ENCODE assay signal across 1 cellular context in genomic region chr20:63653041-63653973, GRCh38.
TF ChIP-seq lines count a peak whose summit lies in the region.

TSS of gene STMN3 (minus strand) at chr20:63653424. CDS start at chr20:63653345, 79 bp downstream.

TF ChIP-seq in HepG2, 621 proteins besides CTCF, POLR2A, EP300 and RAD21 (continued from another document and continues in another):
- TF ChIP-seq YY1 (IDR thresholded peaks at IDR 0.05; ENCODE audit: insufficient read depth, insufficient replicate concordance, low read depth, low read length) (peak; percentile 72), NR1H2 (CRISPR knock-in tag; IDR thresholded peaks at IDR 0.05; ENCODE audit: borderline replicate concordance, low read depth) (peak; percentile 97), PRMT3 (CRISPR knock-in tag; IDR thresholded peaks at IDR 0.05; ENCODE audit: borderline replicate concordance, low read depth) (peak; percentile 99), SRF (IDR thresholded peaks at IDR 0.05; ENCODE audit: low read depth, low read length) (no peak), ZNF891 (CRISPR knock-in tag; IDR thresholded peaks at IDR 0.05) (peak; percentile 96; the same call in 1 of the 2 replicates), MTA3 (CRISPR knock-in tag; IDR thresholded peaks at IDR 0.05) (peak; percentile 94), ZNF691 (CRISPR knock-in tag; IDR thresholded peaks at IDR 0.05; ENCODE audit: borderline replicate concordance, low read depth) (peak; percentile 97), WIZ (CRISPR knock-in tag; IDR thresholded peaks at IDR 0.05) (peak; percentile 98), NCOA1 (CRISPR knock-in tag; IDR thresholded peaks at IDR 0.05) (peak; percentile 97; the same call in 1 of the 2 replicates), ZNF362 (CRISPR knock-in tag; IDR thresholded peaks at IDR 0.05; ENCODE audit: borderline replicate concordance) (peak; percentile 71), ZFP36 (IDR thresholded peaks at IDR 0.05; ENCODE audit: borderline replicate concordance, low read depth, low read length, partially characterized antibody) (no peak), ZFP36L1 (CRISPR knock-in tag; IDR thresholded peaks at IDR 0.05) (peak; percentile 99), ZBTB25 (CRISPR knock-in tag; IDR thresholded peaks at IDR 0.05) (peak; percentile 99), SMARCC2 (IDR thresholded peaks at IDR 0.05) (no peak), ATF7 (IDR thresholded peaks at IDR 0.05) (no peak), ATF7 (CRISPR knock-in tag; IDR thresholded peaks at IDR 0.05) (peak; percentile 83), RBM22 (optimal IDR thresholded peaks at IDR 0.05; ENCODE audit: low read length) (no peak), ZC3H13 (CRISPR knock-in tag; IDR thresholded peaks at IDR 0.05) (peak; percentile 97), ELK4 (CRISPR knock-in tag; IDR thresholded peaks at IDR 0.05; ENCODE audit: borderline replicate concordance) (peak; percentile 99; the same call in 1 of the 2 replicates), JUN (CRISPR knock-in tag; IDR thresholded peaks at IDR 0.05) (peak; percentile 90), ZNF562 (CRISPR knock-in tag; IDR thresholded peaks at IDR 0.05; ENCODE audit: borderline replicate concordance) (peak; percentile 55; the same call in 1 of the 2 replicates), ATRX (CRISPR knock-in tag; IDR thresholded peaks at IDR 0.05; ENCODE audit: borderline replicate concordance) (peak; percentile 96; the same call in 1 of the 2 replicates), ZNF496 (CRISPR knock-in tag; IDR thresholded peaks at IDR 0.05; ENCODE audit: insufficient replicate concordance) (peak; percentile 60), RERE (CRISPR knock-in tag; IDR thresholded peaks at IDR 0.05; ENCODE audit: low read depth) (peak; percentile 73; the same call in 1 of the 2 replicates), HOXA3 (CRISPR knock-in tag; IDR thresholded peaks at IDR 0.05) (peak; percentile 87), SP4 (CRISPR knock-in tag; IDR thresholded peaks at IDR 0.05) (peak; percentile 88), HOXD1 (CRISPR knock-in tag; IDR thresholded peaks at IDR 0.05) (peak; percentile 98), GRHL1 (CRISPR knock-in tag; conservative IDR thresholded peaks at IDR 0.05) (no peak; the same call in 1 of the 2 replicates), BRCA1 (CRISPR knock-in tag; IDR thresholded peaks at IDR 0.05) (peak; percentile 97), RNF2 (conservative IDR thresholded peaks at IDR 0.05; ENCODE audit: low read depth) (peak; percentile 81), DNMT1 (CRISPR knock-in tag; IDR thresholded peaks at IDR 0.05) (no peak), FOXM1 (CRISPR knock-in tag; IDR thresholded peaks at IDR 0.05) (peak; percentile 92; the same call in 1 of the 2 replicates), ZUFSP (CRISPR knock-in tag; IDR thresholded peaks at IDR 0.05; ENCODE audit: borderline replicate concordance) (no peak), ZSCAN9 (CRISPR knock-in tag; IDR thresholded peaks at IDR 0.05; ENCODE audit: borderline replicate concordance) (peak; percentile 100), BHLHE40 (IDR thresholded peaks at IDR 0.05; ENCODE audit: low read length) (no peak), ZFX (CRISPR knock-in tag; IDR thresholded peaks at IDR 0.05; ENCODE audit: low read depth) (peak; percentile 97), HDAC1 (CRISPR knock-in tag; IDR thresholded peaks at IDR 0.05) (peak; percentile 99), FOXC1 (CRISPR knock-in tag; IDR thresholded peaks at IDR 0.05; ENCODE audit: borderline replicate concordance) (peak; percentile 96), ZFP41 (CRISPR knock-in tag; IDR thresholded peaks at IDR 0.05; ENCODE audit: borderline replicate concordance) (peak; percentile 83; the same call in 1 of the 2 replicates), ATM (IDR thresholded peaks at IDR 0.05; ENCODE audit: borderline replicate concordance) (no peak), ZBTB34 (CRISPR knock-in tag; IDR thresholded peaks at IDR 0.05) (no peak), E2F5 (CRISPR knock-in tag; conservative IDR thresholded peaks at IDR 0.05) (peak; percentile 91)
